Comparison of ENCODE assay signal across 10 cellular contexts in genomic region chr7:30743371-30744074, GRCh38. TPM values are rescaled to one million over a fixed set of nuclear protein-coding genes. Genes with fewer than 3 reads are reported as not detected.
DNase-seq lines count a peak whose midpoint lies in the region; ATAC-seq and TF ChIP-seq lines count a peak whose summit lies in the region.
"Had no signal": no experiment of that assay in that cellular context is flagged by ENCODE, and none has a peak within 500 bp of the region (broad histone marks: within the 10 kb centered on the region; RNA-seq: fewer than 3 reads in every experiment).

No MANE protein-coding gene starts in this region.

- in situ Hi-C loops in astrocyte of the spinal cord (cut with HindIII; ENCODE audit: low sequenced_read_pairs) = no loop called here

- H3K27me3 ChIP-seq in BJ (ENCODE audit: control insufficient read depth, insufficient read depth, low read length) = peaks cover 2% of the 10 kb centered on the region; the same call in 1 of the 2 replicates

- peak; percentile 42 for TF ChIP-seq CTCF in BJ (IDR thresholded peaks at IDR 0.05; ENCODE audit: insufficient read depth, low read depth, low read length)
- peak; percentile 47 for TF ChIP-seq CTCF in HEK293 (tag by site-specific recombination; IDR thresholded peaks at IDR 0.05)
- peak; percentile 33 for TF ChIP-seq CTCF in astrocyte of the spinal cord (IDR thresholded peaks at IDR 0.05; ENCODE audit: low read depth, low read length)

- H3K9me3 ChIP-seq in HEK293 (ENCODE audit: control insufficient read depth, insufficient read depth, low read depth, low read length) = no peaks in the 10 kb centered on the region

- no peaks in the 10 kb centered on the region for H3K4me1 ChIP-seq in HEK293 (ENCODE audit: control insufficient read depth, insufficient read depth, low read length)

- ATAC-seq in GM18520 (IDR thresholded peaks at IDR 0.05; ENCODE audit: unreplicated experiment) (no peak), HG02981 (IDR thresholded peaks at IDR 0.05; ENCODE audit: unreplicated experiment) (no peak)

- no peaks in the 10 kb centered on the region for H3K36me3 ChIP-seq in BJ (ENCODE audit: control insufficient read depth, insufficient read depth, low read length)
- no peaks in the 10 kb centered on the region for H3K36me3 ChIP-seq in HEK293 (ENCODE audit: control insufficient read depth in 2 of 2, insufficient read depth in 1 of 2, low read length in 2 of 2)

- CTCF ChIA-PET in BJ (lab: Yijun Ruan, JAX) (interaction anchor here (1.5 kb wide), 1 partner anchor 50 kb away, joined by 3 read pairs; no protein-coding TSS in a partner anchor), HEK293 (lab: Yijun Ruan, JAX) (interaction anchor here (0.6 kb wide), 1 partner anchor 174 kb away, joined by 3 read pairs; no protein-coding TSS in a partner anchor)

- H3K27ac ChIP-seq in HEK293 (ENCODE audit: extremely low read depth, low read depth, low read length) = no peak overlapping the region

- no peak overlapping the region for H3K4me3 ChIP-seq in BJ (ENCODE audit: low read depth, low read length)
- no peak overlapping the region for H3K4me3 ChIP-seq in HEK293 (ENCODE audit: low read depth, low read length)
- H3K4me3 ChIP-seq in astrocyte of the spinal cord (ENCODE audit: low read depth, low read length) = no peak overlapping the region

- DNase-seq in BJ (ENCODE audit: low read depth) = no peak
- no peak for DNase-seq in astrocyte of the spinal cord (ENCODE audit: low read depth, low spot score)
- DNase-seq in kidney tubule cell (ENCODE audit: low spot score) = peak; percentile 39
- DNase-seq in NCI-H524 treated with DMSO at 0.1 percent for 48 hours (lab: John Stamatoyannopoulos, UW) = no peak
- DNase-seq in superior temporal gyrus (ENCODE audit: extremely low spot score) = no peak
- DNase-seq: activated CD4-positive, alpha-beta T cell treated with anti-CD3 and anti-CD28 coated beads, Interleukin-2, amount 10 ng/mL, durations not matched to agents 24 days and 14 days; NCI-H1694 treated with DMSO at 0.1 percent for 48 hours had no signal

- POLR2A ChIA-PET in BJ (lab: Charles Lee) = no interaction called here
- POLR2A ChIA-PET in HEK293 (lab: Yijun Ruan, JAX) = no interaction called here

TF ChIP-seq in HEK293, 187 proteins besides CTCF, POLR2A, EP300 and RAD21:
- TF ChIP-seq ZNF341 (tag by site-specific recombination; IDR thresholded peaks at IDR 0.05; ENCODE audit: low read depth) (peak; percentile 68), ZNF121 (tag by site-specific recombination; IDR thresholded peaks at IDR 0.05) (no peak), ZNF654 (tag by site-specific recombination; IDR thresholded peaks at IDR 0.05; ENCODE audit: low read depth) (peak; percentile 47)
TF ChIP-seq in HEK293: peak in this region for 2.

RNA-seq across cellular contexts. Expression of gene INMT, which starts 8.4 kb away (rescaled TPM):
- polyA plus RNA-seq in BJ (2011; rRNA removed) = 1.3 TPM in 2 replicates
- polyA minus RNA-seq in BJ (2011; rRNA and poly(A)+ RNA removed) = 2.7 and 3.6 TPM in 2 replicates

RNA-seq across cellular contexts. Expression of gene MINDY4, which starts 27.7 kb away (rescaled TPM):
- polyA plus RNA-seq in BJ (2011; rRNA removed) = 1.9 and 2.3 TPM in 2 replicates
- 3.6 TPM in 2 replicates for polyA minus RNA-seq in BJ (2011; rRNA and poly(A)+ RNA removed)
